In genomic region chr16:52070341-52071057, GRCh38 we compare ENCODE assay signal across 22 cellular contexts.
"Had no signal": no experiment of that assay in that cellular context is flagged by ENCODE, and none has a peak within 500 bp of the region (broad histone marks: within the 10 kb centered on the region; RNA-seq: fewer than 3 reads in every experiment).

No MANE protein-coding gene starts in this region.

- H3K4me1 Mint-ChIP-seq: activated B cell treated with CpG ODN at 0.5 μM for 24 hours; activated CD4-positive, alpha-beta memory T cell treated with anti-CD3 and anti-CD28 coated beads, Interleukin-2, amount 10 ng/mL, durations not matched to agents 7 days and 5 days; activated CD4-positive, alpha-beta T cell treated with anti-CD3 and anti-CD28 coated beads, Interleukin-2, amount 10 ng/mL, durations not matched to agents 7 days and 5 days; activated naive CD4-positive, alpha-beta T cell treated with anti-CD3 and anti-CD28 coated beads, Interleukin-2, amount 10 ng/mL, durations not matched to agents 7 days and 5 days; activated naive CD8-positive, alpha-beta T cell treated with anti-CD3 and anti-CD28 coated beads for 36 hours; activated T-helper 17 cell treated with anti-CD3 and anti-CD28 coated beads, Interleukin-2, amount 50 U/mL, for 72 hours; T-helper 17 cell had no signal

- H3K4me3 ChIP-seq: cardiac muscle cell, SJSA1 had no signal

- H3K4me3 Mint-ChIP-seq: activated B cell treated with CpG ODN at 0.5 μM for 24 hours; activated CD4-positive, alpha-beta memory T cell treated with anti-CD3 and anti-CD28 coated beads, Interleukin-2, amount 10 ng/mL, durations not matched to agents 7 days and 5 days; activated CD4-positive, alpha-beta T cell treated with anti-CD3 and anti-CD28 coated beads, Interleukin-2, amount 10 ng/mL, durations not matched to agents 7 days and 5 days; activated naive CD4-positive, alpha-beta T cell treated with anti-CD3 and anti-CD28 coated beads, Interleukin-2, amount 10 ng/mL, durations not matched to agents 7 days and 5 days; activated naive CD8-positive, alpha-beta T cell treated with anti-CD3 and anti-CD28 coated beads for 36 hours; activated T-helper 17 cell treated with anti-CD3 and anti-CD28 coated beads, Interleukin-2, amount 50 U/mL, for 72 hours; T-helper 17 cell had no signal

- H3K36me3 Mint-ChIP-seq: activated naive CD4-positive, alpha-beta T cell treated with anti-CD3 and anti-CD28 coated beads, Interleukin-2, amount 10 ng/mL, durations not matched to agents 7 days and 5 days; activated naive CD8-positive, alpha-beta T cell treated with anti-CD3 and anti-CD28 coated beads for 36 hours had no signal

- H3K36me3 ChIP-seq: brain microvascular endothelial cell, cardiac muscle cell, SJSA1 had no signal

- H3K27me3 ChIP-seq: brain microvascular endothelial cell, cardiac muscle cell, SJSA1 had no signal

- H3K4me1 ChIP-seq: SJSA1 had no signal

- H3K27me3 Mint-ChIP-seq: activated B cell treated with CpG ODN at 0.5 μM for 24 hours; activated CD4-positive, alpha-beta memory T cell treated with anti-CD3 and anti-CD28 coated beads, Interleukin-2, amount 10 ng/mL, durations not matched to agents 7 days and 5 days; activated CD4-positive, alpha-beta T cell treated with anti-CD3 and anti-CD28 coated beads, Interleukin-2, amount 10 ng/mL, durations not matched to agents 7 days and 5 days; activated naive CD4-positive, alpha-beta T cell treated with anti-CD3 and anti-CD28 coated beads, Interleukin-2, amount 10 ng/mL, durations not matched to agents 7 days and 5 days; T-helper 17 cell had no signal

- H3K9me3 Mint-ChIP-seq: activated CD4-positive, alpha-beta memory T cell treated with anti-CD3 and anti-CD28 coated beads, Interleukin-2, amount 10 ng/mL, durations not matched to agents 7 days and 5 days; activated CD4-positive, alpha-beta T cell treated with anti-CD3 and anti-CD28 coated beads, Interleukin-2, amount 10 ng/mL, durations not matched to agents 7 days and 5 days; activated naive CD8-positive, alpha-beta T cell treated with anti-CD3 and anti-CD28 coated beads for 36 hours had no signal

- DNase-seq: activated B cell treated with CpG ODN at 0.5 μM for 24 hours; activated CD4-positive, alpha-beta memory T cell treated with anti-CD3 and anti-CD28 coated beads, Interleukin-2, amount 10 ng/mL, durations not matched to agents 7 days and 5 days; activated CD4-positive, alpha-beta T cell treated with anti-CD3 and anti-CD28 coated beads for 1 hour; activated CD4-positive, alpha-beta T cell treated with anti-CD3 and anti-CD28 coated beads, Interleukin-2, amount 10 ng/mL, durations not matched to agents 7 days and 5 days; activated gamma-delta T cell treated with Interleukin-2 at 50 U/mL for 16 hours; activated naive CD4-positive, alpha-beta T cell treated with anti-CD3 and anti-CD28 coated beads, Interleukin-2, amount 10 ng/mL, durations not matched to agents 7 days and 5 days; activated naive CD8-positive, alpha-beta T cell treated with anti-CD3 and anti-CD28 coated beads for 36 hours; activated T-cell treated with anti-CD3 and anti-CD28 coated beads for 4 hours; activated T-cell treated with anti-CD3 and anti-CD28 coated beads, Interleukin-2, amount 50 U/mL, for 48 hours; KG1; MV-4-11; NCI-H187; NCI-H524 treated with DMSO at 0.1 percent for 48 hours; NK-92 treated with Interleukin-12 subunit alpha and Interleukin-12 subunit beta, amount 100 ng/mL, for 24 hours; Right ventricle myocardium superior; T-helper 17 cell; T-helper 9 cell had no signal

- H3K27ac ChIP-seq: brain microvascular endothelial cell, cardiac muscle cell, RWPE1, SJSA1 had no signal

- H3K27ac Mint-ChIP-seq: activated B cell treated with CpG ODN at 0.5 μM for 24 hours; activated CD4-positive, alpha-beta memory T cell treated with anti-CD3 and anti-CD28 coated beads, Interleukin-2, amount 10 ng/mL, durations not matched to agents 7 days and 5 days; activated CD4-positive, alpha-beta T cell treated with anti-CD3 and anti-CD28 coated beads, Interleukin-2, amount 10 ng/mL, durations not matched to agents 7 days and 5 days; activated naive CD4-positive, alpha-beta T cell treated with anti-CD3 and anti-CD28 coated beads, Interleukin-2, amount 10 ng/mL, durations not matched to agents 7 days and 5 days; activated naive CD8-positive, alpha-beta T cell treated with anti-CD3 and anti-CD28 coated beads for 36 hours; activated T-helper 17 cell treated with anti-CD3 and anti-CD28 coated beads, Interleukin-2, amount 50 U/mL, for 72 hours; T-helper 17 cell had no signal

- H3K9me3 ChIP-seq: SJSA1 had no signal
